8 cellular contexts compared by ENCODE assay signal in genomic region chr2:143451622-143452021, GRCh38.
DNase-seq lines count a peak whose midpoint lies in the region; ATAC-seq and TF ChIP-seq lines count a peak whose summit lies in the region.

No MANE protein-coding gene starts in this region.

- intact Hi-C loops in lower leg skin (cut with DNase I; ENCODE audit: low total_unique reads), result no loop called here

- TF ChIP-seq POLR2A in lower leg skin (IDR thresholded peaks at IDR 0.05), result no peak

- 21 to 22% methylated on average over 2 of the region's 2 CpGs for WGBS in lower leg skin, 2 donors

- no peak for TF ChIP-seq CTCF in lower leg skin (IDR thresholded peaks at IDR 0.05)

- H3K4me3 ChIP-seq in lower leg skin (ENCODE audit: low read depth, poor library complexity, severe bottlenecking), result no peak overlapping the region

- DNase-seq in stimulated activated CD4-positive, alpha-beta T cell treated with anti-CD3 and anti-CD28 coated beads, Interleukin-15, amount 100 ng/mL, for 24 hours, result peak; percentile 13
- no peak for DNase-seq in stimulated activated CD4-positive, alpha-beta T cell treated with anti-CD3 and anti-CD28 coated beads, Interleukin-2, amount 100 ng/mL, for 48 hours
- peak; percentile 5 for DNase-seq in UCSD-AML1 (lab: John Stamatoyannopoulos, UW; ENCODE audit: unreplicated experiment)
- no peak for DNase-seq in lower leg skin (ENCODE audit: low spot score in 2 of 2)
- DNase-seq in T-helper 2 cell, result no peak

- ATAC-seq in HG03135 (IDR thresholded peaks at IDR 0.05; ENCODE audit: unreplicated experiment) (peak; percentile 89), HG03280 (IDR thresholded peaks at IDR 0.05; ENCODE audit: unreplicated experiment) (no peak), HG02798 (IDR thresholded peaks at IDR 0.05; ENCODE audit: poor library complexity, unreplicated experiment) (no peak)

Comparison
In these comparisons a context has a peak if more than half of its experiments do, and no peak if none do; other contexts are left out.
1. DNase-seq: peak in stimulated activated CD4-positive, alpha-beta T cell treated with anti-CD3 and anti-CD28 coated beads, Interleukin-15, amount 100 ng/mL, for 24 hours (single experiment) and UCSD-AML1 (single experiment); none in stimulated activated CD4-positive, alpha-beta T cell treated with anti-CD3 and anti-CD28 coated beads, Interleukin-2, amount 100 ng/mL, for 48 hours (0 of 2), lower leg skin (0 of 2) and T-helper 2 cell (0 of 5).